In genomic region chr6:2919401-2919800, GRCh38 we compare ENCODE assay signal across 1 cellular context.
TF ChIP-seq lines count a peak whose summit lies in the region.

No MANE protein-coding gene starts in this region.

TF ChIP-seq in IMR-90, 13 proteins besides CTCF, POLR2A, EP300 and RAD21 (continued from another document):
- TF ChIP-seq CHD1 (IDR thresholded peaks at IDR 0.05; ENCODE audit: low read depth, low read length) (no peak), MAFK (IDR thresholded peaks at IDR 0.05; ENCODE audit: low read depth, low read length) (no peak), USF2 (IDR thresholded peaks at IDR 0.05; ENCODE audit: low read depth, low read length) (no peak), MAZ (IDR thresholded peaks at IDR 0.05; ENCODE audit: borderline replicate concordance, low read depth, low read length) (no peak), NFE2L2 (IDR thresholded peaks at IDR 0.05; ENCODE audit: low read depth, low read length) (no peak), FOS (IDR thresholded peaks at IDR 0.05; ENCODE audit: low read depth, low read length) (no peak)
